1 cellular context compared by ENCODE assay signal in the genomic region with DNA sequence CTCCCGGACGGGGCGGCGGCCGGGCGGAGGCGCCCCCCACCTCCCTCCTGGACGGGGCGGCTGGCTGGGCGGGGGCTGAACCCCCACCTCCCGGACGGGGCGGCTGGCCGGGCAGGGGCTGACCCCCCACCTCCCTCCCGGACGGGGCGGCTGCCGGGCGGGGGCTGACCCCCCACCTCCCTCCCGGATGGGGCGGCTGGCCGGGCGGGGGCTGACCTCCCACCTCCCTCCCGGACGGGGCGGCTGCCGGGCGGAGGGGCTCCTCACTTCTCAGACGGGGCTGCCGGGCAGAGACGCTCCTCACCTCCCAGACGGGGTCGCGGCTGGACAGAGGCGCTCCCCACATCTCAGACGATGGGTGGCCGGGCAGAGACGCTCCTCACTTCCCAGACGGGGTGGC. TPM values are rescaled to one million over a fixed set of nuclear protein-coding genes. Genes with fewer than 3 reads are reported as not detected.
"Had no signal": no experiment of that assay in that cellular context is flagged by ENCODE, and none has a peak within 500 bp of the region (broad histone marks: within the 10 kb centered on the region; RNA-seq: fewer than 3 reads in every experiment).

No MANE protein-coding gene starts in this region.

RNA-seq across cellular contexts. Expression of a gene that starts 20.9 kb away (rescaled TPM):
- total RNA-seq: G401 had no signal
